In genomic region chr9:131008909-131009618, GRCh38 we compare ENCODE assay signal across 11 cellular contexts. TPM values are rescaled to one million over a fixed set of nuclear protein-coding genes. Genes with fewer than 3 reads are reported as not detected.
A peak's percentile ranks its signal among the peaks of the same experiment; 100 is the strongest.
DNase-seq lines count a peak whose midpoint lies in the region; ATAC-seq, FAIRE-seq and TF ChIP-seq lines count a peak whose summit lies in the region.
"Had no signal": no experiment of that assay in that cellular context is flagged by ENCODE, and none has a peak within 500 bp of the region (broad histone marks: within the 10 kb centered on the region; RNA-seq: fewer than 3 reads in every experiment).

Gene LAMC3 (plus strand): TSS chr9:131009174. CDS start chr9:131009215, 41 bp downstream.

- peak within 1 kb of the TSS; percentile 99 for H2AFZ ChIP-seq in HCT116 (ENCODE audit: low read depth, low read length, poor library complexity, severe bottlenecking)
- H2AFZ ChIP-seq in astrocyte (ENCODE audit: low read depth, low read length), result peak within 1 kb of the TSS; percentile 71
- no peak within 1 kb of the TSS for H2AFZ ChIP-seq in HepG2 (ENCODE audit: low read length)

- H3K9me3 ChIP-seq in HCT116 (ENCODE audit: control insufficient read depth in 1 of 2, insufficient read depth in 1 of 2, low read depth in 1 of 2, low read length in 2 of 2), result no peaks in the 10 kb centered on the region
- no peaks in the 10 kb centered on the region for H3K9me3 ChIP-seq in astrocyte (ENCODE audit: insufficient read depth, low read depth, low read length)
- H3K9me3 ChIP-seq in HepG2 (ENCODE audit: low read length), result no peaks in the 10 kb centered on the region

- no peak within 1 kb of the TSS for H3K27ac Mint-ChIP-seq in astrocyte (ENCODE audit: unreplicated experiment)

- peak within 1 kb of the TSS; percentile 50 to 59 for H3K4me3 ChIP-seq in HCT116 (replicated peaks in 1 of 2; ENCODE audit: low read depth in 1 of 2, low read length in 2 of 2)
- peak within 1 kb of the TSS; percentile 33 for H3K4me3 ChIP-seq in astrocyte (ENCODE audit: insufficient read depth, low read depth, low read length)
- H3K4me3 ChIP-seq in HepG2 (replicated peaks in 1 of 3; ENCODE audit: insufficient read depth in 1 of 3, low read depth in 2 of 3, low read length in 3 of 3), result peak within 1 kb of the TSS in 1 of 3 experiments; percentile 23; a peak in 1 of 6 replicates

- RAD21 ChIA-PET in HCT116 (lab: Charles Lee; ENCODE audit: low non-redundant PET in 1 of 2, low total read pairs in 2 of 2, uncharacterized antibody in 2 of 2, unreplicated experiment in 2 of 2), result no interaction called here

- BruUV-seq in HCT116 (replicated peaks; lab: Mats Ljungman, UMichigan), result no TSS peak
- BruUV-seq in HepG2 (replicated peaks; lab: Mats Ljungman, UMichigan), result no TSS peak

- TF ChIP-seq POLR2A in HCT116 (IDR thresholded peaks at IDR 0.05; ENCODE audit: borderline replicate concordance, extremely low read depth, insufficient read depth, insufficient read length) (no peak), HepG2 (IDR thresholded peaks at IDR 0.05; ENCODE audit: insufficient read depth in 1 of 2, low read depth in 2 of 2, low read length in 2 of 2) (no peak)

- peak; percentile 89 for ATAC-seq in HCT116
- ATAC-seq in HepG2, result peak; percentile 29
- ATAC-seq in HG02759 (IDR thresholded peaks at IDR 0.05; ENCODE audit: unreplicated experiment), result no peak
- no peak for ATAC-seq in GM18873 (IDR thresholded peaks at IDR 0.05; ENCODE audit: low FRiP score, unreplicated experiment)
- no peak for ATAC-seq in HG03025 (IDR thresholded peaks at IDR 0.05; ENCODE audit: low FRiP score, unreplicated experiment)

- H3K4me1 ChIP-seq in HCT116 (ENCODE audit: control insufficient read depth in 1 of 2, insufficient read depth in 2 of 2, low read length in 2 of 2), result peaks cover 3 to 14% of the 10 kb centered on the region in 2 experiments
- no peaks in the 10 kb centered on the region for H3K4me1 ChIP-seq in astrocyte (ENCODE audit: insufficient read depth, low read length)
- H3K4me1 ChIP-seq in HepG2 (ENCODE audit: insufficient read depth, low read length), result peaks cover 22% of the 10 kb centered on the region

- WGBS in HepG2 (ENCODE audit: low lambda C conversion rate), result 46% methylated on average over 14 of the region's 88 CpGs

- DNase-seq in HCT116 (ENCODE audit: low read depth, low spot score) (no peak), astrocyte (ENCODE audit: low read depth) (no peak), HepG2 (ENCODE audit: low spot score) (no peak), pons (ENCODE audit: low spot score) (no peak)
- DNase-seq: activated CD4-positive, alpha-beta T cell treated with anti-CD3 and anti-CD28 coated beads for 4 hours had no signal

- no peaks in the 10 kb centered on the region for H3K9me2 ChIP-seq in HCT116 (ENCODE audit: insufficient read depth)

- peak; percentile 62 for TF ChIP-seq RAD21 in HCT116 (IDR thresholded peaks at IDR 0.05; ENCODE audit: low read depth)
- no peak for TF ChIP-seq RAD21 in HepG2 (CRISPR knock-in tag; IDR thresholded peaks at IDR 0.05)

- H3K9ac ChIP-seq in HCT116 (ENCODE audit: low read length) (peak within 1 kb of the TSS; percentile 52), astrocyte (ENCODE audit: low read length) (no peak within 1 kb of the TSS), HepG2 (ENCODE audit: insufficient read depth, low read depth, low read length) (no peak within 1 kb of the TSS)

- H3K4me1 Mint-ChIP-seq in astrocyte (ENCODE audit: low read depth, unreplicated experiment), result peaks cover 6% of the 10 kb centered on the region

- CTCF ChIA-PET in HCT116 (lab: Charles Lee) (interaction anchor here (0.7 to 2.4 kb wide), 3 partner anchors 11 to 327 kb away, joined by 3 to 9 read pairs (median 4); no protein-coding TSS in a partner anchor), HepG2 (lab: Yijun Ruan, JAX; ENCODE audit: low intra/inter-chr PET ratio, low total read pairs) (no interaction called here)

- H3K4me3 Mint-ChIP-seq in astrocyte (ENCODE audit: unreplicated experiment), result peak within 1 kb of the TSS; percentile 64

- H3K79me2 ChIP-seq in HCT116 (ENCODE audit: insufficient read depth, low read length), result no peaks in the 10 kb centered on the region
- H3K79me2 ChIP-seq in astrocyte (ENCODE audit: insufficient read depth, low read length), result no peaks in the 10 kb centered on the region
- no peaks in the 10 kb centered on the region for H3K79me2 ChIP-seq in HepG2 (ENCODE audit: insufficient read depth, low read length)

- peaks cover 8% of the 10 kb centered on the region for H3K9me3 Mint-ChIP-seq in astrocyte (ENCODE audit: unreplicated experiment)

- no peaks in the 10 kb centered on the region for H3K36me3 Mint-ChIP-seq in astrocyte (ENCODE audit: low read depth, unreplicated experiment)

- H3K4me2 ChIP-seq in HCT116 (ENCODE audit: low read length), result peak within 1 kb of the TSS; percentile 93
- peak within 1 kb of the TSS; percentile 78 for H3K4me2 ChIP-seq in astrocyte (ENCODE audit: low read length)
- peak within 1 kb of the TSS; percentile 57; the same call in 1 of the 2 replicates for H3K4me2 ChIP-seq in HepG2 (ENCODE audit: low read depth, low read length)

- TF ChIP-seq CTCF in 22Rv1 (IDR thresholded peaks at IDR 0.05), result peak; percentile 57
- peak; percentile 30 to 61 (median 50); a peak in 5 of 6 replicates for TF ChIP-seq CTCF in HCT116 (IDR thresholded peaks at IDR 0.05 in 2 of 3, conservative IDR thresholded peaks at IDR 0.05 in 1 of 3; ENCODE audit: borderline replicate concordance in 1 of 3, insufficient read depth in 1 of 3, low read depth in 2 of 3, low read length in 2 of 3)
- TF ChIP-seq CTCF in astrocyte (IDR thresholded peaks at IDR 0.05; ENCODE audit: insufficient read depth, low read depth, low read length), result no peak
- TF ChIP-seq CTCF in HepG2 (CRISPR knock-in tag; IDR thresholded peaks at IDR 0.05), result peak; percentile 41

- H3K27ac ChIP-seq in 22Rv1, result no peak within 1 kb of the TSS
- H3K27ac ChIP-seq in HCT116 (ENCODE audit: low read depth, low read length), result no peak within 1 kb of the TSS; the same call in 1 of the 2 replicates
- H3K27ac ChIP-seq in astrocyte (ENCODE audit: low read depth, low read length), result no peak within 1 kb of the TSS
- no peak within 1 kb of the TSS for H3K27ac ChIP-seq in HepG2 (ENCODE audit: extremely low read length, insufficient read depth, low read length)

- FAIRE-seq in astrocyte (lab: Jason Lieb, UNC) (no peak), HepG2 (lab: Jason Lieb, UNC) (no peak)
- FAIRE-seq: GM18507 had no signal

- H3K27me3 Mint-ChIP-seq in astrocyte (ENCODE audit: low read depth, unreplicated experiment), result peaks cover 33% of the 10 kb centered on the region

- no peaks in the 10 kb centered on the region for H3K27me3 ChIP-seq in HCT116 (ENCODE audit: insufficient read depth, low read length)
- H3K27me3 ChIP-seq in astrocyte (ENCODE audit: insufficient read depth, low read length), result peaks cover 19% of the 10 kb centered on the region
- peaks cover 13 to 62% of the 10 kb centered on the region in 2 experiments for H3K27me3 ChIP-seq in HepG2 (ENCODE audit: control insufficient read depth in 1 of 2, insufficient read depth in 2 of 2, low read length in 2 of 2)

- in situ Hi-C loops in HepG2 (cut with HindIII; ENCODE audit: extremely low pct_ligation_motif_present, low pct_unique_long_range_greater_than_20kb), result no loop called here

- TF ChIP-seq EP300 in HepG2 (IDR thresholded peaks at IDR 0.05; ENCODE audit: low read depth in 2 of 2, low read length in 2 of 2), result no peak
- TF ChIP-seq EP300 in HepG2 (CRISPR knock-in tag; IDR thresholded peaks at IDR 0.05; ENCODE audit: borderline replicate concordance), result no peak

- POLR2A ChIA-PET in HCT116 (lab: Charles Lee) (no interaction called here), HepG2 (lab: Yijun Ruan, JAX) (no interaction called here)

- H4K20me1 ChIP-seq in HCT116 (ENCODE audit: insufficient read depth) (no peaks in the 10 kb centered on the region), astrocyte (ENCODE audit: insufficient read depth, low read length) (no peaks in the 10 kb centered on the region), HepG2 (ENCODE audit: insufficient read depth, low read length) (no peaks in the 10 kb centered on the region)

- H3K36me3 ChIP-seq in HCT116 (ENCODE audit: control insufficient read depth in 1 of 2, insufficient read depth in 2 of 2, low read length in 2 of 2), result no peaks in the 10 kb centered on the region
- H3K36me3 ChIP-seq in astrocyte (ENCODE audit: insufficient read depth, low read length), result no peaks in the 10 kb centered on the region
- H3K36me3 ChIP-seq in HepG2 (replicated peaks in 1 of 2; ENCODE audit: control insufficient read depth in 1 of 2, insufficient read depth in 2 of 2, low read length in 2 of 2), result no peaks in the 10 kb centered on the region

- intact Hi-C loops in HCT116 (cut with micrococcal nuclease) (loop anchor here (5.0 to 10.0 kb wide), 2 partner anchors 38 to 224 kb away; no protein-coding TSS in a partner anchor), HepG2 (cut with micrococcal nuclease; ENCODE audit: unreplicated experiment) (loop anchor here (5.0 kb wide), 1 partner anchor 38 kb away; no protein-coding TSS in a partner anchor)

RNA-seq across cellular contexts. Expression of gene LAMC3, which starts in this region (rescaled TPM):
- total RNA-seq in HCT116 (2021; ENCODE audit: unreplicated experiment) (7.7 TPM), astrocyte (0.20 and 0.55 TPM in 2 replicates), HepG2 (2016; rRNA removed; fragmentation: Illumina TruSeq; extraction: Trizol) (0.07 TPM in 1 of 2 replicates, not detected in the other)
- polyA plus RNA-seq in HCT116 (2012), result 7.8 and 8.6 TPM in 2 replicates
- not detected in 2 replicates for total RNA-seq in HepG2 (2016; cell fraction: cytosol; rRNA removed; fragmentation: Illumina TruSeq; extraction: Trizol; ENCODE audit: low read depth)
- total RNA-seq in HepG2 (2016; cell fraction: insoluble cytoplasmic fraction; rRNA removed; fragmentation: Illumina TruSeq; extraction: Trizol), result 0.06 TPM in 1 of 2 replicates, not detected in the other
- 0.03 TPM in 1 of 2 replicates, not detected in the other for total RNA-seq in HepG2 (2016; cell fraction: membrane; rRNA removed; fragmentation: Illumina TruSeq; extraction: Trizol)
- 0.12 TPM in 1 of 2 replicates, not detected in the other for total RNA-seq in HepG2 (2016; cell fraction: nucleus; rRNA removed; fragmentation: Illumina TruSeq; extraction: Trizol)
- polyA plus RNA-seq in HepG2 (2011; rRNA removed), result 0.57 TPM in 2 replicates
- 0.14 and 0.39 TPM in 2 replicates for polyA plus RNA-seq in HepG2 (2011; cell fraction: cytosol; rRNA removed)
- polyA plus RNA-seq in HepG2 (2011; cell fraction: nucleus; rRNA removed), result 0.64 and 1.6 TPM in 2 replicates
- polyA plus RNA-seq in HepG2 (2012), result 0.33 and 0.35 TPM in 2 replicates
- not detected in 2 replicates for polyA plus RNA-seq in HepG2 (2016; cell fraction: cytosol; fragmentation: Illumina TruSeq; extraction: Trizol; ENCODE audit: low read depth)
- polyA plus RNA-seq in HepG2 (2016; cell fraction: insoluble cytoplasmic fraction; fragmentation: Illumina TruSeq; extraction: Trizol; ENCODE audit: low read depth), result 0.04 TPM in 1 of 2 replicates, not detected in the other
- 0.06 TPM in 1 of 2 replicates, not detected in the other for polyA plus RNA-seq in HepG2 (2016; cell fraction: membrane; fragmentation: Illumina TruSeq; extraction: Trizol; ENCODE audit: low read depth)
- 0.48 TPM in 1 of 2 replicates, not detected in the other for polyA plus RNA-seq in HepG2 (2016; cell fraction: nucleus; fragmentation: Illumina TruSeq; extraction: Trizol; ENCODE audit: insufficient read depth, low read depth)
- polyA minus RNA-seq in HepG2 (2011; rRNA and poly(A)+ RNA removed; ENCODE audit: low replicate concordance), result 0.24 and 0.58 TPM in 2 replicates
- polyA minus RNA-seq in HepG2 (2011; cell fraction: cytosol; rRNA and poly(A)+ RNA removed), result 0.18 and 0.89 TPM in 2 replicates
- polyA minus RNA-seq in HepG2 (2011; cell fraction: nucleus; rRNA and poly(A)+ RNA removed), result 0.62 TPM in 1 of 2 replicates, not detected in the other
- total RNA-seq: pulmonary artery endothelial cell had no signal

Comparison
In these comparisons a context has a peak if more than half of its experiments do, and no peak if none do; other contexts are left out.
1. ATAC-seq: peak in HCT116 (single experiment) and HepG2 (single experiment); none in HG02759 (single experiment), GM18873 (single experiment) and HG03025 (single experiment).
2. Peak in every context shown above with its lines, with median percentiles within 50 percentile points of each other: H3K4me2 ChIP-seq.